In the genomic region with DNA sequence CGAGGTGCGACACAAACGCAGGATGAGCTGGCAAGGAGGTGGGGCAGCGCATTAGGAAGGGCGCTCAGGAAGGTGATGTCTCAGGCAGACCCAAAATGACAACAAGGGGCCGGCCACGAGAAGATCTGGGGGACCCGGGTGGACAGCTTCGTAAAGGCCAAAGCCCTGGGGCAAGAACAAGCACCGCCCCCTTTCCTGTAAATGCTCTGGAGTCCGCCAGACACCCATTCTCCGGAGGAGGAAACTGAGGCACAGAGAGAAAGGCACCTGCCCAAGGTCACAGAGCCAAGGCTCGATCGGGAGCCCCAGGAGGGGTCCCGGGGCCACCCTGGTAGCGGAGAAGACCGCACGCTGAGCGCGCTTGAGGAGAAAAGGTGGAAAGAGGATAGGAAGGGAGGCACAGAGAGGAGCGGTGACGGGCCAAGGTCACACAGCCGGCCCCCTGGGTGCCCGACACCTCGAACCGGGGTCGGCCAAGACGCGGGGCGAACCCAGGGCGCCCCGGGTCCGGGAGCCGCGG, we compare ENCODE assay signal across 6 cellular contexts. TPM values are rescaled to one million over a fixed set of nuclear protein-coding genes. Genes with fewer than 3 reads are reported as not detected.
DNase-seq lines count a peak whose midpoint lies in the region; TF ChIP-seq lines count a peak whose summit lies in the region.

No MANE protein-coding gene starts in this region.

- peak overlapping the region; percentile 82 for H3K27ac ChIP-seq in KMS-11
- peak overlapping the region; percentile 93 to 97 for H3K27ac ChIP-seq in ascending aorta

- intact Hi-C loops in ascending aorta (cut with DNase I) = loop anchor here (1.0 to 10.0 kb wide), 7 partner anchors 58 to 1113 kb away; partner anchors contain the start of genes CATSPERD, DPP9, GPR108 and KDM4B

- H3K9me3 ChIP-seq in ascending aorta = no peaks in the 10 kb centered on the region

- peaks cover 93% of the 10 kb centered on the region for H3K79me2 ChIP-seq in KMS-11 (ENCODE audit: insufficient read depth, low read depth)

- H3K27me3 ChIP-seq in KMS-11 (ENCODE audit: insufficient read depth, low read depth) (no peaks in the 10 kb centered on the region), ascending aorta (no peaks in the 10 kb centered on the region)

- H3K4me2 ChIP-seq in KMS-11 = peak overlapping the region; percentile 84

- DNase-seq in ascending aorta (ENCODE audit: low spot score in 2 of 2) (no peak), myocyte (ENCODE audit: low read depth) (peak; percentile 19), NCI-H2107 treated with DMSO at 0.1 percent for 48 hours (lab: John Stamatoyannopoulos, UW; ENCODE audit: unreplicated experiment) (no peak), hippocampal formation (lab: John Stamatoyannopoulos, UW) (no peak), Kasumi-1 (lab: John Stamatoyannopoulos, UW) (no peak)

- H3K36me3 ChIP-seq in KMS-11 (ENCODE audit: insufficient read depth) = peaks cover 12% of the 10 kb centered on the region; the same call in 1 of the 2 replicates
- H3K36me3 ChIP-seq in ascending aorta = peaks cover 14 to 38% of the 10 kb centered on the region in 2 donors

- no peak overlapping the region for H3K4me3 ChIP-seq in KMS-11 (IDR thresholded peaks at IDR 0.05; ENCODE audit: insufficient read depth, low read depth, low read length)
- peak overlapping the region; percentile 86 to 96 for H3K4me3 ChIP-seq in ascending aorta

- peaks cover 33% of the 10 kb centered on the region for H4K20me1 ChIP-seq in KMS-11 (ENCODE audit: insufficient read depth)

- TF ChIP-seq CTCF in KMS-11 (conservative IDR thresholded peaks at IDR 0.05; ENCODE audit: low read depth, low read length) (no peak), ascending aorta (IDR thresholded peaks at IDR 0.05) (no peak)

- H3K9ac ChIP-seq in KMS-11 = peak overlapping the region; percentile 89

- peak overlapping the region; percentile 83 for H2AFZ ChIP-seq in KMS-11 (ENCODE audit: low read depth)

- H3K4me1 ChIP-seq in KMS-11 (ENCODE audit: low read depth, poor library complexity, severe bottlenecking) (peaks cover 37% of the 10 kb centered on the region), ascending aorta (peaks cover 3 to 44% of the 10 kb centered on the region in 2 donors)

RNA-seq across cellular contexts. Expression of gene SAFB2, which starts 0.6 kb away (rescaled TPM):
- total RNA-seq in ascending aorta = 10.7 TPM
- total RNA-seq in myocyte = 30.8 and 35.1 TPM in 2 replicates
- polyA plus RNA-seq in myocyte (2012) = 44.0 TPM

RNA-seq across cellular contexts. Expression of gene SAFB, which starts 0.9 kb away (rescaled TPM):
- total RNA-seq in ascending aorta (114 TPM), myocyte (41.7 and 42.1 TPM in 2 replicates)
- polyA plus RNA-seq in myocyte (2012) = 49.8 TPM

RNA-seq across cellular contexts. Expression of gene TINCR, which starts 54.3 kb away (rescaled TPM):
- total RNA-seq in ascending aorta (not detected), myocyte (0.05 TPM in 1 of 2 replicates, not detected in the other)
- polyA plus RNA-seq in myocyte (2012) = 0.20 TPM

RNA-seq across cellular contexts. Expression of gene MICOS13, which starts 58.3 kb away (rescaled TPM):
- total RNA-seq in ascending aorta = 75.6 TPM
- 90.2 and 123 TPM in 2 replicates for total RNA-seq in myocyte
- polyA plus RNA-seq in myocyte (2012) = 137 TPM

RNA-seq across cellular contexts. Expression of gene HSD11B1L, which starts 58.8 kb away (rescaled TPM):
- total RNA-seq in ascending aorta (116 TPM), myocyte (39.9 and 48.1 TPM in 2 replicates)
- 28.3 TPM for polyA plus RNA-seq in myocyte (2012)
